In genomic region chr1:143884932-143885574, GRCh38 we compare ENCODE assay signal across 8 cellular contexts.
A peak's percentile ranks its signal among the peaks of the same experiment; 100 is the strongest.
DNase-seq lines count a peak whose midpoint lies in the region; ATAC-seq and TF ChIP-seq lines count a peak whose summit lies in the region.
"Not testable (repeated sequence)": the region's sequence is repeated elsewhere in the genome, so short reads cannot be mapped to it uniquely, and the experiment has no call there.

No MANE protein-coding gene starts in this region.

- not testable (repeated sequence) for H3K36me3 Mint-ChIP-seq in CD4-positive, CD25-positive, alpha-beta regulatory T cell

- H3K27me3 Mint-ChIP-seq in CD4-positive, CD25-positive, alpha-beta regulatory T cell: not testable (repeated sequence)

- H3K9me3 Mint-ChIP-seq in CD4-positive, CD25-positive, alpha-beta regulatory T cell: not testable (repeated sequence)

- not testable (repeated sequence) for H3K27ac ChIP-seq in CD4-positive, CD25-positive, alpha-beta regulatory T cell (ENCODE audit: insufficient read depth, low read length, poor library complexity, severe bottlenecking)
- H3K27ac ChIP-seq in Peyer's patch: peak overlapping the region in 1 of 4 donors; percentile 40

- peak; percentile 54 to 70 (median 56) for DNase-seq in CD4-positive, CD25-positive, alpha-beta regulatory T cell
- peak; percentile 38 to 88 (median 51) for DNase-seq in Peyer's patch
- peak; percentile 84 for DNase-seq in activated T-cell treated with anti-CD3 and anti-CD28 coated beads, Interleukin-2, amount 50 U/mL, for 1 hour
- not testable (repeated sequence) for DNase-seq in epithelial cell of proximal tubule (ENCODE audit: low read depth)
- peak; percentile 59 for DNase-seq in midbrain (lab: John Stamatoyannopoulos, UW)
- DNase-seq in stimulated activated CD8-positive, alpha-beta memory T cell treated with anti-CD3 and anti-CD28 coated beads, Interleukin-15, amount 100 ng/mL, for 24 hours (ENCODE audit: low read depth): peak; percentile 31

- not testable (repeated sequence) for H3K4me3 Mint-ChIP-seq in CD4-positive, CD25-positive, alpha-beta regulatory T cell

- not testable (repeated sequence) for H3K4me1 Mint-ChIP-seq in CD4-positive, CD25-positive, alpha-beta regulatory T cell

- not testable (repeated sequence) for H3K9me3 ChIP-seq in CD4-positive, CD25-positive, alpha-beta regulatory T cell (ENCODE audit: control insufficient read depth in 2 of 2, low read length in 2 of 2); Peyer's patch

- H3K4me1 ChIP-seq in CD4-positive, CD25-positive, alpha-beta regulatory T cell (ENCODE audit: control insufficient read depth, insufficient read depth, low read length, poor library complexity, severe bottlenecking); Peyer's patch: not testable (repeated sequence)

- not testable (repeated sequence) for H3K36me3 ChIP-seq in CD4-positive, CD25-positive, alpha-beta regulatory T cell (ENCODE audit: control insufficient read depth, insufficient read depth, low read length); Peyer's patch

- H3K4me3 ChIP-seq in CD4-positive, CD25-positive, alpha-beta regulatory T cell (ENCODE audit: low read depth, low read length): not testable (repeated sequence)
- H3K4me3 ChIP-seq in Peyer's patch: peak overlapping the region in 3 of 4 donors; percentile 24 to 48 (median 37)
- H3K4me3 ChIP-seq in epithelial cell of proximal tubule (ENCODE audit: low read depth, low read length): peak overlapping the region; percentile 21

- H3K27me3 ChIP-seq in CD4-positive, CD25-positive, alpha-beta regulatory T cell (ENCODE audit: control insufficient read depth, insufficient read depth, low read length); Peyer's patch: not testable (repeated sequence)

- TF ChIP-seq POLR2A in Peyer's patch (IDR thresholded peaks at IDR 0.05): not testable (repeated sequence)

- TF ChIP-seq CTCF in Peyer's patch (IDR thresholded peaks at IDR 0.05): peak in 5 of 6 experiments; percentile 39 to 70 (median 55)
- peak; percentile 34 for TF ChIP-seq CTCF in epithelial cell of proximal tubule (conservative IDR thresholded peaks at IDR 0.05; ENCODE audit: low read depth, low read length)

- peak; percentile 88 to 90 for ATAC-seq in CD4-positive, CD25-positive, alpha-beta regulatory T cell (ENCODE audit: low read depth in 2 of 2)
- peak; percentile 89 for ATAC-seq in GM19467 (IDR thresholded peaks at IDR 0.05; ENCODE audit: unreplicated experiment)
- ATAC-seq in HG03196 (IDR thresholded peaks at IDR 0.05; ENCODE audit: unreplicated experiment): peak; percentile 84

- H3K27ac Mint-ChIP-seq in CD4-positive, CD25-positive, alpha-beta regulatory T cell: not testable (repeated sequence)
